ENCODE assay signal across 8 cellular contexts in the genomic region with DNA sequence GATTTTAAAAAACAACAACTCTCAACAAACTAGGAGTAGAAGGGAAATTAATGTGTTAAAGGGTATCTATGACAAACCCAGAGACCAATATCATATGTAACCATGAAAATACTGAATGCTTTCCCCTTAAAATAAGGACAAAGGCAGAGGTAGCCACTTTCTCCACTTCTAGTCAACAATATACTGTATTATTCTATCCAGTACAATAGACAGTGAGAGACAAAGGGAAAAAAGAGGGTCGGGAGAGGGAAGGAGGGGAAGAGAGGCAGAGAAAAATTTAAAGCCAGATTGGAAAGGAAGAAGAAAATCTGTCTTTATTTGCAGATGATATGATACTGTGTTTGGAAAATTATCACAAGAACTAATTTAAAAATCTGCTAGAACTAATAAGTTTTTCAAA. TPM values are rescaled to one million over a fixed set of nuclear protein-coding genes. Genes with fewer than 3 reads are reported as not detected.
"Had no signal": no experiment of that assay in that cellular context is flagged by ENCODE, and none has a peak within 500 bp of the region (broad histone marks: within the 10 kb centered on the region; RNA-seq: fewer than 3 reads in every experiment).

No MANE protein-coding gene starts in this region.

- H3K4me1 Mint-ChIP-seq: GM23338, H9, IgD-negative memory B cell had no signal

- DNase-seq: H9, HCEC 1CT, KBM-7 had no signal

- ATAC-seq: GM23338, HepG2 had no signal

- H3K27ac ChIP-seq: HL-60 had no signal

- H3K27ac Mint-ChIP-seq: GM23338, H9, IgD-negative memory B cell had no signal

- H3K4me3 ChIP-seq: GM23338 had no signal

- H3K4me3 Mint-ChIP-seq: GM23338, H9, IgD-negative memory B cell had no signal

RNA-seq across cellular contexts. Expression of gene WDFY4, which starts 39.1 kb away (rescaled TPM):
- total RNA-seq: H1, H9, HepG2 had no signal
- polyA plus RNA-seq: GM23338, H1, HepG2 had no signal
